22 cellular contexts compared by ENCODE assay signal in the genomic region with DNA sequence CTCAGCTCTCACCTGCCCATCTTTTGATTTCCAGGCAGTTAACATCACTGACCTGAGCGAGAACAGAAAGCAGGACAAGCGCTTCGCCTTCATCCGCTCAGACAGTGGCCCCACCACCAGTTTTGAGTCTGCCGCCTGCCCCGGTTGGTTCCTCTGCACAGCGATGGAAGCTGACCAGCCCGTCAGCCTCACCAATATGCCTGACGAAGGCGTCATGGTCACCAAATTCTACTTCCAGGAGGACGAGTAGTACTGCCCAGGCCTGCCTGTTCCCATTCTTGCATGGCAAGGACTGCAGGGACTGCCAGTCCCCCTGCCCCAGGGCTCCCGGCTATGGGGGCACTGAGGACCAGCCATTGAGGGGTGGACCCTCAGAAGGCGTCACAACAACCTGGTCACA. TPM values are rescaled to one million over a fixed set of nuclear protein-coding genes. Genes with fewer than 3 reads are reported as not detected.
"Had no signal": no experiment of that assay in that cellular context is flagged by ENCODE, and none has a peak within 500 bp of the region (broad histone marks: within the 10 kb centered on the region; RNA-seq: fewer than 3 reads in every experiment).

No MANE protein-coding gene starts in this region.

- H3K4me1 ChIP-seq: esophagus muscularis mucosa, gastrocnemius medialis, heart right ventricle, testis, tibial nerve had no signal

- H3K27me3 Mint-ChIP-seq: stimulated activated naive CD8-positive, alpha-beta T cell treated with anti-CD3 and anti-CD28 coated beads, Interleukin-15, Interleukin-2, amounts not matched to agents 100 ng/mL and 50 ng/mL, for 24 hours had no signal

- H3K9me3 ChIP-seq: esophagus muscularis mucosa, gastrocnemius medialis, heart right ventricle, testis, tibial nerve had no signal

- ATAC-seq: gastrocnemius medialis, heart right ventricle, left cardiac atrium, left ventricle myocardium superior had no signal

- H3K27ac Mint-ChIP-seq: naive B cell; nephron; stimulated activated naive CD8-positive, alpha-beta T cell treated with anti-CD3 and anti-CD28 coated beads, Interleukin-15, Interleukin-2, amounts not matched to agents 100 ng/mL and 50 ng/mL, for 24 hours had no signal

- H3K4me3 Mint-ChIP-seq: naive B cell; nephron; stimulated activated naive CD8-positive, alpha-beta T cell treated with anti-CD3 and anti-CD28 coated beads, Interleukin-15, Interleukin-2, amounts not matched to agents 100 ng/mL and 50 ng/mL, for 24 hours had no signal

- H3K4me3 ChIP-seq: esophagus muscularis mucosa, gastrocnemius medialis, heart right ventricle, lung, testis, tibial nerve had no signal

- H3K36me3 Mint-ChIP-seq: naive B cell had no signal

- H3K27me3 ChIP-seq: esophagus muscularis mucosa, gastrocnemius medialis, testis, tibial nerve had no signal

- H3K36me3 ChIP-seq: esophagus muscularis mucosa, gastrocnemius medialis, tibial nerve had no signal

- H3K9me3 Mint-ChIP-seq: naive B cell; nephron; stimulated activated naive CD8-positive, alpha-beta T cell treated with anti-CD3 and anti-CD28 coated beads, Interleukin-15, Interleukin-2, amounts not matched to agents 100 ng/mL and 50 ng/mL, for 24 hours had no signal

- DNase-seq: cerebellar nuclear complex; effector CD8-positive, alpha-beta T cell; gastrocnemius medialis; heart right ventricle; hypothalamus; left cardiac atrium; left ventricle myocardium superior; mesendoderm; naive B cell; posterior cingulate gyrus; small intestine; stimulated activated CD4-positive, alpha-beta T cell treated with anti-CD3 and anti-CD28 coated beads, Interleukin-2, amount 100 ng/mL, for 48 hours; testis had no signal

- H3K27ac ChIP-seq: esophagus muscularis mucosa, gastrocnemius medialis, heart right ventricle, testis, tibial nerve had no signal

RNA-seq across cellular contexts. Expression of a gene that starts 5.2 kb away (rescaled TPM):
- total RNA-seq: dermis microvascular lymphatic vessel endothelial cell, fibroblast of villous mesenchyme, osteoblast, pulmonary artery endothelial cell had no signal
